7 cellular contexts compared by ENCODE assay signal in genomic region chrX:55907968-55908607, GRCh38.
DNase-seq lines count a peak whose midpoint lies in the region; ATAC-seq and TF ChIP-seq lines count a peak whose summit lies in the region.

No MANE protein-coding gene starts in this region.

- no peaks in the 10 kb centered on the region for H3K27me3 ChIP-seq in neural progenitor cell
- no peaks in the 10 kb centered on the region for H3K27me3 ChIP-seq in upper lobe of right lung

- peak overlapping the region; percentile 75 for H3K4me2 ChIP-seq in neural progenitor cell

- H3K4me3 ChIP-seq in fibroblast of pulmonary artery (replicated peaks; ENCODE audit: low read depth, low read length) (peak overlapping the region; percentile 54), neural progenitor cell (peak overlapping the region; percentile 57), upper lobe of right lung (peak overlapping the region; percentile 69)

- H3K27ac ChIP-seq in neural progenitor cell (no peak overlapping the region), upper lobe of right lung (peak overlapping the region; percentile 70)

- peak; percentile 7 to 9 for DNase-seq in NCI-H1930 (lab: John Stamatoyannopoulos, UW)
- DNase-seq in activated T-cell treated with anti-CD3 and anti-CD28 coated beads for 1 hour (ENCODE audit: low read depth) = peak; percentile 10
- peak; percentile 6 for DNase-seq in fibroblast of pulmonary artery (ENCODE audit: low read depth)
- DNase-seq in neural progenitor cell (ENCODE audit: low spot score) = peak; percentile 81
- DNase-seq in upper lobe of right lung = peak; percentile 80

- peak; percentile 79 for ATAC-seq in GM18498 (IDR thresholded peaks at IDR 0.05; ENCODE audit: unreplicated experiment)
- ATAC-seq in HG02610 (IDR thresholded peaks at IDR 0.05; ENCODE audit: unreplicated experiment) = peak; percentile 73
- ATAC-seq in upper lobe of right lung = peak; percentile 96

- TF ChIP-seq CTCF in fibroblast of pulmonary artery (IDR thresholded peaks at IDR 0.05; ENCODE audit: low read length, missing control alignments) (peak; percentile 4), neural progenitor cell (IDR thresholded peaks at IDR 0.05) (peak; percentile 57), upper lobe of right lung (IDR thresholded peaks at IDR 0.05) (peak; percentile 54)

- H3K36me3 Mint-ChIP-seq in neural progenitor cell = no peaks in the 10 kb centered on the region

- peaks cover 5% of the 10 kb centered on the region for H3K9me3 ChIP-seq in neural progenitor cell (ENCODE audit: low read depth)
- H3K9me3 ChIP-seq in upper lobe of right lung = no peaks in the 10 kb centered on the region

- peak overlapping the region; percentile 88 for H3K4me3 Mint-ChIP-seq in neural progenitor cell

- H3K4me1 ChIP-seq in neural progenitor cell (peaks cover 3% of the 10 kb centered on the region), upper lobe of right lung (no peaks in the 10 kb centered on the region)

- peaks cover 5% of the 10 kb centered on the region for H3K9me3 Mint-ChIP-seq in neural progenitor cell

- peaks cover 7% of the 10 kb centered on the region for H3K27me3 Mint-ChIP-seq in neural progenitor cell (ENCODE audit: insufficient read depth, low read depth)

- no peak overlapping the region for H3K9ac ChIP-seq in neural progenitor cell

- no peaks in the 10 kb centered on the region for H4K20me1 ChIP-seq in neural progenitor cell (ENCODE audit: low read depth)

- intact Hi-C loops in upper lobe of right lung (cut with DNase I) = no loop called here

- no peaks in the 10 kb centered on the region for H3K4me1 Mint-ChIP-seq in neural progenitor cell

- H3K79me2 ChIP-seq in neural progenitor cell (ENCODE audit: low read depth) = peaks cover 7% of the 10 kb centered on the region

- no peak overlapping the region for H3K27ac Mint-ChIP-seq in neural progenitor cell

- no peaks in the 10 kb centered on the region for H3K36me3 ChIP-seq in neural progenitor cell
- no peaks in the 10 kb centered on the region for H3K36me3 ChIP-seq in upper lobe of right lung

- H2AFZ ChIP-seq in neural progenitor cell (replicated peaks) = peak overlapping the region; percentile 77

- peaks cover 8% of the 10 kb centered on the region for H3F3A ChIP-seq in neural progenitor cell (ENCODE audit: low read depth)

Comparison
In these comparisons a context has a peak if more than half of its experiments do, and no peak if none do; other contexts are left out.
1. DNase-seq: peak in every context shown above with its lines; median percentile 81 in neural progenitor cell; 80 in upper lobe of right lung; 10 in activated T-cell treated with anti-CD3 and anti-CD28 coated beads for 1 hour; 8 in NCI-H1930; 6 in fibroblast of pulmonary artery.
2. CTCF ChIP-seq: peak in every context shown above with its lines; median percentile 57 in neural progenitor cell; 54 in upper lobe of right lung; 4 in fibroblast of pulmonary artery.